Comparison of ENCODE assay signal across 24 cellular contexts in genomic region chr20:44403194-44404112, GRCh38. TPM values are rescaled to one million over a fixed set of nuclear protein-coding genes. Genes with fewer than 3 reads are reported as not detected.
"Had no signal": no experiment of that assay in that cellular context is flagged by ENCODE, and none has a peak within 500 bp of the region (broad histone marks: within the 10 kb centered on the region; RNA-seq: fewer than 3 reads in every experiment).

No MANE protein-coding gene starts in this region.

- H3K27ac Mint-ChIP-seq: activated CD4-positive, alpha-beta memory T cell treated with anti-CD3 and anti-CD28 coated beads, Interleukin-2, amount 10 ng/mL, durations not matched to agents 7 days and 5 days; activated naive CD4-positive, alpha-beta T cell treated with anti-CD3 and anti-CD28 coated beads, Interleukin-2, amount 10 ng/mL, durations not matched to agents 7 days and 5 days; activated naive CD8-positive, alpha-beta T cell treated with anti-CD3 and anti-CD28 coated beads, Interleukin-2, amount 50 U/mL, for 24 hours; stimulated activated naive CD8-positive, alpha-beta T cell treated with anti-CD3 and anti-CD28 coated beads, Interleukin-15, Interleukin-2, amounts not matched to agents 100 ng/mL and 50 ng/mL, for 24 hours had no signal

- DNase-seq: activated CD4-positive, alpha-beta memory T cell treated with anti-CD3 and anti-CD28 coated beads, Interleukin-2, amount 10 ng/mL, durations not matched to agents 7 days and 5 days; activated CD4-positive, alpha-beta T cell treated with anti-CD3 and anti-CD28 coated beads for 48 hours; activated CD4-positive, CD25-positive, alpha-beta regulatory T cell; activated naive CD4-positive, alpha-beta T cell treated with anti-CD3 and anti-CD28 coated beads, Interleukin-2, amount 10 ng/mL, durations not matched to agents 7 days and 5 days; activated naive CD8-positive, alpha-beta T cell treated with anti-CD3 and anti-CD28 coated beads, Interleukin-2, amount 50 U/mL, for 24 hours; activated T-cell treated with anti-CD3 and anti-CD28 coated beads, Interleukin-2, amount 50 U/mL, for 4 hours; anterior cingulate cortex; caudate nucleus; erythroblast; kidney glomerular epithelial cell; nephron progenitor cell; occipital lobe; stimulated activated CD4-positive, alpha-beta T cell treated with anti-CD3 and anti-CD28 coated beads, Interleukin-15, amount 100 ng/mL, for 24 hours; stimulated activated CD4-positive, alpha-beta T cell treated with anti-CD3 and anti-CD28 coated beads, Interleukin-2, amount 100 ng/mL, for 48 hours; T-helper 1 cell; T-helper 9 cell had no signal

- ATAC-seq: activated naive CD8-positive, alpha-beta T cell treated with anti-CD3 and anti-CD28 coated beads, Interleukin-2, amount 50 U/mL, for 24 hours; activated T-cell treated with anti-CD3 and anti-CD28 coated beads, Interleukin-2, amount 50 U/mL, for 4 hours had no signal

- FAIRE-seq: frontal cortex had no signal

- H3K36me3 Mint-ChIP-seq: activated naive CD4-positive, alpha-beta T cell treated with anti-CD3 and anti-CD28 coated beads, Interleukin-2, amount 10 ng/mL, durations not matched to agents 7 days and 5 days; brain had no signal

- H3K4me1 ChIP-seq: tibial nerve, vagina had no signal

- H3K4me3 Mint-ChIP-seq: activated CD4-positive, alpha-beta memory T cell treated with anti-CD3 and anti-CD28 coated beads, Interleukin-2, amount 10 ng/mL, durations not matched to agents 7 days and 5 days; activated naive CD4-positive, alpha-beta T cell treated with anti-CD3 and anti-CD28 coated beads, Interleukin-2, amount 10 ng/mL, durations not matched to agents 7 days and 5 days; activated naive CD8-positive, alpha-beta T cell treated with anti-CD3 and anti-CD28 coated beads, Interleukin-2, amount 50 U/mL, for 24 hours; activated T-cell treated with anti-CD3 and anti-CD28 coated beads, Interleukin-2, amount 50 U/mL, for 4 hours; nephron progenitor cell; stimulated activated naive CD8-positive, alpha-beta T cell treated with anti-CD3 and anti-CD28 coated beads, Interleukin-15, Interleukin-2, amounts not matched to agents 100 ng/mL and 50 ng/mL, for 24 hours had no signal

- H3K9me3 Mint-ChIP-seq: activated T-cell treated with anti-CD3 and anti-CD28 coated beads, Interleukin-2, amount 50 U/mL, for 4 hours; brain; nephron progenitor cell; stimulated activated naive CD8-positive, alpha-beta T cell treated with anti-CD3 and anti-CD28 coated beads, Interleukin-15, Interleukin-2, amounts not matched to agents 100 ng/mL and 50 ng/mL, for 24 hours had no signal

- H3K27ac ChIP-seq: tibial nerve, vagina had no signal

- H3K4me1 Mint-ChIP-seq: activated CD4-positive, alpha-beta memory T cell treated with anti-CD3 and anti-CD28 coated beads, Interleukin-2, amount 10 ng/mL, durations not matched to agents 7 days and 5 days; activated naive CD4-positive, alpha-beta T cell treated with anti-CD3 and anti-CD28 coated beads, Interleukin-2, amount 10 ng/mL, durations not matched to agents 7 days and 5 days; activated naive CD8-positive, alpha-beta T cell treated with anti-CD3 and anti-CD28 coated beads, Interleukin-2, amount 50 U/mL, for 24 hours; brain had no signal

- H3K9me3 ChIP-seq: tibial nerve, vagina had no signal

- H3K27me3 ChIP-seq: vagina had no signal

- H3K36me3 ChIP-seq: tibial nerve, vagina had no signal

- H3K4me3 ChIP-seq: vagina had no signal

- H3K27me3 Mint-ChIP-seq: stimulated activated naive CD8-positive, alpha-beta T cell treated with anti-CD3 and anti-CD28 coated beads, Interleukin-15, Interleukin-2, amounts not matched to agents 100 ng/mL and 50 ng/mL, for 24 hours had no signal

RNA-seq across cellular contexts. Expression of gene HNF4A, which starts 48.0 kb away (rescaled TPM):
- total RNA-seq: activated CD4-positive, alpha-beta memory T cell treated with anti-CD3 and anti-CD28 coated beads, Interleukin-2, amount 10 ng/mL, durations not matched to agents 7 days and 5 days; frontal cortex; lower leg skin; occipital lobe; posterior vena cava; skeletal muscle tissue; tibial nerve; vagina had no signal
